ENCODE assay signal across 17 cellular contexts in genomic region chr21:14737278-14737677, GRCh38.
DNase-seq lines count a peak whose midpoint lies in the region; ATAC-seq and TF ChIP-seq lines count a peak whose summit lies in the region.
"Had no signal": no experiment of that assay in that cellular context is flagged by ENCODE, and none has a peak within 500 bp of the region (broad histone marks: within the 10 kb centered on the region; RNA-seq: fewer than 3 reads in every experiment).

No MANE protein-coding gene starts in this region.

- no peak for TF ChIP-seq EP300 in transverse colon (IDR thresholded peaks at IDR 0.05; ENCODE audit: low read depth)

- intact Hi-C loops in dendritic cell treated with granulocyte-macrophage colony-stimulating factor and Interleukin-4, amounts not matched to agents 40 ng/mL and 50 ng/mL, for 4 days (cut with micrococcal nuclease): loop anchor here (5.0 kb wide), 2 partner anchors 50 to 215 kb away; no protein-coding TSS in a partner anchor
- intact Hi-C loops in transverse colon (cut with DNase I; ENCODE audit: low total_unique reads): no loop called here

- WGBS in transverse colon (ENCODE audit: low coverage in 1 of 2), 2 donors: 34 to 48% methylated on average over 2 of the region's 2 CpGs

- peaks cover 36% of the 10 kb centered on the region for H3K4me1 Mint-ChIP-seq in activated CD4-positive, alpha-beta T cell treated with anti-CD3 and anti-CD28 coated beads, Interleukin-2, amount 10 ng/mL, durations not matched to agents 7 days and 5 days
- H3K4me1 Mint-ChIP-seq in T-helper 2 cell treated with Interferon-gamma antibody and Interleukin-4, amounts not matched to agents 5 μg/mL and 100 μg/mL, for 36 hours (ENCODE audit: low read depth): peaks cover 48% of the 10 kb centered on the region
- peaks cover 25% of the 10 kb centered on the region for H3K4me1 Mint-ChIP-seq in dendritic cell treated with granulocyte-macrophage colony-stimulating factor and Interleukin-4, amounts not matched to agents 40 ng/mL and 50 ng/mL, for 4 days (ENCODE audit: low read depth)

- POLR2A ChIA-PET in activated CD4-positive, alpha-beta T cell treated with anti-CD3 and anti-CD28 coated beads, Interleukin-2, amount 10 ng/mL, durations not matched to agents 7 days and 5 days (lab: Charles Lee): interaction anchor here (0.6 kb wide), 1 partner anchor 330 kb away, joined by 3 read pairs; no protein-coding TSS in a partner anchor

- H3K27me3 Mint-ChIP-seq in activated CD4-positive, alpha-beta T cell treated with anti-CD3 and anti-CD28 coated beads, Interleukin-2, amount 10 ng/mL, durations not matched to agents 7 days and 5 days: no peaks in the 10 kb centered on the region
- peaks cover 3% of the 10 kb centered on the region for H3K27me3 Mint-ChIP-seq in T-helper 2 cell treated with Interferon-gamma antibody and Interleukin-4, amounts not matched to agents 5 μg/mL and 100 μg/mL, for 36 hours (ENCODE audit: low read depth)
- no peaks in the 10 kb centered on the region for H3K27me3 Mint-ChIP-seq in dendritic cell treated with granulocyte-macrophage colony-stimulating factor and Interleukin-4, amounts not matched to agents 40 ng/mL and 50 ng/mL, for 4 days

- no peak for ATAC-seq in GM19397 (IDR thresholded peaks at IDR 0.05; ENCODE audit: unreplicated experiment)
- ATAC-seq in GM21381 (IDR thresholded peaks at IDR 0.05; ENCODE audit: unreplicated experiment): no peak

- no peaks in the 10 kb centered on the region for H3K36me3 ChIP-seq in transverse colon
- H3K36me3 ChIP-seq: breast epithelium, neutrophil, thyroid gland, WERI-Rb-1 had no signal

- H3K9me3 ChIP-seq in transverse colon: no peaks in the 10 kb centered on the region
- H3K9me3 ChIP-seq: breast epithelium, neutrophil, thyroid gland had no signal

- H3K27ac Mint-ChIP-seq in activated CD4-positive, alpha-beta T cell treated with anti-CD3 and anti-CD28 coated beads, Interleukin-2, amount 10 ng/mL, durations not matched to agents 7 days and 5 days: peak overlapping the region; percentile 54
- H3K27ac Mint-ChIP-seq in T-helper 2 cell treated with Interferon-gamma antibody and Interleukin-4, amounts not matched to agents 5 μg/mL and 100 μg/mL, for 36 hours: peak overlapping the region; percentile 79
- H3K27ac Mint-ChIP-seq in dendritic cell treated with granulocyte-macrophage colony-stimulating factor and Interleukin-4, amounts not matched to agents 40 ng/mL and 50 ng/mL, for 4 days: peak overlapping the region; percentile 43

- no peak overlapping the region for H3K4me3 ChIP-seq in GM12865 (ENCODE audit: low read depth, low read length)
- H3K4me3 ChIP-seq in transverse colon: no peak overlapping the region
- H3K4me3 ChIP-seq: breast epithelium, coronary artery, GM23248, thyroid gland had no signal

- in situ Hi-C loops in transverse colon (cut with MboI; ENCODE audit: low pct_ligation_motif_present in 1 of 4, low pct_unique_long_range_greater_than_20kb in 1 of 4, low sequenced_read_pairs in 3 of 4): no loop called here

- TF ChIP-seq CTCF in GM12865 (IDR thresholded peaks at IDR 0.05; ENCODE audit: insufficient read depth, low read depth, low read length, missing control alignments) (no peak), transverse colon (IDR thresholded peaks at IDR 0.05) (no peak)

- peaks cover 0 to 5% (median 0%) of the 10 kb centered on the region in 4 donors for H3K4me1 ChIP-seq in transverse colon
- H3K4me1 ChIP-seq: breast epithelium had no signal

- H3K9me3 Mint-ChIP-seq in activated CD4-positive, alpha-beta T cell treated with anti-CD3 and anti-CD28 coated beads, Interleukin-2, amount 10 ng/mL, durations not matched to agents 7 days and 5 days: peaks cover 12% of the 10 kb centered on the region
- H3K9me3 Mint-ChIP-seq in T-helper 2 cell treated with Interferon-gamma antibody and Interleukin-4, amounts not matched to agents 5 μg/mL and 100 μg/mL, for 36 hours: peaks cover 20% of the 10 kb centered on the region
- no peaks in the 10 kb centered on the region for H3K9me3 Mint-ChIP-seq in dendritic cell treated with granulocyte-macrophage colony-stimulating factor and Interleukin-4, amounts not matched to agents 40 ng/mL and 50 ng/mL, for 4 days

- no peaks in the 10 kb centered on the region for H3K27me3 ChIP-seq in transverse colon
- H3K27me3 ChIP-seq: breast epithelium, neutrophil, thyroid gland had no signal

- peaks cover 10% of the 10 kb centered on the region for H3K36me3 Mint-ChIP-seq in activated CD4-positive, alpha-beta T cell treated with anti-CD3 and anti-CD28 coated beads, Interleukin-2, amount 10 ng/mL, durations not matched to agents 7 days and 5 days (ENCODE audit: low read depth)
- H3K36me3 Mint-ChIP-seq in T-helper 2 cell treated with Interferon-gamma antibody and Interleukin-4, amounts not matched to agents 5 μg/mL and 100 μg/mL, for 36 hours (ENCODE audit: low read depth): peaks cover 18% of the 10 kb centered on the region
- no peaks in the 10 kb centered on the region for H3K36me3 Mint-ChIP-seq in dendritic cell treated with granulocyte-macrophage colony-stimulating factor and Interleukin-4, amounts not matched to agents 40 ng/mL and 50 ng/mL, for 4 days (ENCODE audit: low read depth)

- no peak for DNase-seq in activated CD4-positive, alpha-beta T cell treated with anti-CD3 and anti-CD28 coated beads, Interleukin-2, amount 10 ng/mL, durations not matched to agents 7 days and 5 days
- DNase-seq in activated CD4-positive, alpha-beta T cell treated with anti-CD3 and anti-CD28 coated beads, Interleukin-2, amount 50 U/mL, for 48 hours: no peak
- peak; percentile 56 for DNase-seq in GM12865 (ENCODE audit: low read depth)
- no peak for DNase-seq in T-helper 2 cell treated with Interferon-gamma antibody and Interleukin-4, amounts not matched to agents 5 μg/mL and 100 μg/mL, for 36 hours (ENCODE audit: low spot score)
- no peak for DNase-seq in transverse colon
- DNase-seq: amniotic stem cell, NCI-H774, SHP77 had no signal

- H3K4me3 Mint-ChIP-seq in activated CD4-positive, alpha-beta T cell treated with anti-CD3 and anti-CD28 coated beads, Interleukin-2, amount 10 ng/mL, durations not matched to agents 7 days and 5 days: no peak overlapping the region
- H3K4me3 Mint-ChIP-seq in T-helper 2 cell treated with Interferon-gamma antibody and Interleukin-4, amounts not matched to agents 5 μg/mL and 100 μg/mL, for 36 hours: peak overlapping the region; percentile 42
- no peak overlapping the region for H3K4me3 Mint-ChIP-seq in dendritic cell treated with granulocyte-macrophage colony-stimulating factor and Interleukin-4, amounts not matched to agents 40 ng/mL and 50 ng/mL, for 4 days

- no peak overlapping the region for H3K27ac ChIP-seq in transverse colon
- H3K27ac ChIP-seq: breast epithelium, coronary artery, GM23248, neutrophil, thyroid gland, WERI-Rb-1 had no signal

- TF ChIP-seq POLR2A in transverse colon (IDR thresholded peaks at IDR 0.05): no peak

- CTCF ChIA-PET in activated CD4-positive, alpha-beta T cell treated with anti-CD3 and anti-CD28 coated beads, Interleukin-2, amount 10 ng/mL, durations not matched to agents 7 days and 5 days (lab: Charles Lee): interaction anchor here (0.6 to 1.7 kb wide), 14 partner anchors 8 to 284 kb away, joined by 3 to 6 read pairs (median 3); no protein-coding TSS in a partner anchor
